ENCODE assay signal across 12 cellular contexts in the genomic region with DNA sequence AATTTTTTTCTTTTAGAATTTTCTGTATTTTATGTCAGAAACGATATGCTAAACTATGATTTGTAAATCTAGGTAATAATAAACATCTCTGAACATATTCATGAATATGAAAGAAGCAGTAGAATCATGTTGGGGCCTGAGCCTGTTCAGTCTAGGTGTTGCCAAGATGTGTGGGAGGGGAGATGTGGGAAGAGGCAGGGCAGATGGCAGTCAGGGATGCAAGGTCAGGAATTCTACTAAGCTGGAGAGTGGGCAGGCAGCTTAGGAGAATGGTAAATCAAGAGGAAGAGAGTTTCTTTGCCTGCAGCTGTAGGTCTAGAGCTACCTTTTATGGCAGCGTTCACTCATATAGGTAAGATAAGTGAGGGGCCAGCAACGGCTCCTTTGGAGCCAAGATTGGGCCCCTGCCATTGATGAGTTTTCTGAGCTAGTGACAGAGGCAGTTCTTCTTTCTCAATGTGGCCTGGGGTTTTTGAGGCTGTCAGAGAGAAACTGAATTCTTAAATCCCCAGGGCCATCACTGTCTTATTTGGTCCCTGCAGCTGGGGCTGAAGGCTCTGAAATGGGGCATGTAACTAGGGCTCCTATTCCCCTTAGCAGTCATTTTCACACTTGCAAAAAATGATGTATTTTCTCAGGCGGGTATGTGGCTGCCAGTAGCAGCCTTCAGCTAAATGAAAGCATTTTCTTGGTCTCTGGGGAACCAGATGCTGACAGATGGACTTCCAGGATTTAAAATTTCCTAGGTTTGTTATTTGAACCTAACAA.
DNase-seq lines count a peak whose midpoint lies in the region; ATAC-seq lines count a peak whose summit lies in the region.
"Had no signal": no experiment of that assay in that cellular context is flagged by ENCODE, and none has a peak within 500 bp of the region (broad histone marks: within the 10 kb centered on the region; RNA-seq: fewer than 3 reads in every experiment).

No MANE protein-coding gene starts in this region.

- H3K9ac ChIP-seq in BLaER1 treated with 17β-estradiol and CSF1 and Interleukin-3, amounts not matched to agents 10 nM and 100 nM, result peak overlapping the region in 2 of 11 experiments; percentile 45 to 59; a peak in 5 of 22 replicates

- H3K27me3 Mint-ChIP-seq in activated T-cell treated with anti-CD3 and anti-CD28 coated beads, Interleukin-2, amount 50 U/mL, for 4 hours (ENCODE audit: low read depth), result no peaks in the 10 kb centered on the region

- H3K4me3 ChIP-seq in BLaER1 treated with 17β-estradiol and CSF1 and Interleukin-3, amounts not matched to agents 10 nM and 100 nM, result no peak overlapping the region
- H3K4me3 ChIP-seq: ascending aorta, ovary had no signal

- peak; percentile 43 for DNase-seq in NCI-H226
- no peak for DNase-seq in activated gamma-delta T cell treated with Interleukin-2 at 50 U/mL for 16 hours
- DNase-seq in GM19238 (ENCODE audit: insufficient read length, low spot score), result no peak
- no peak for DNase-seq in COR-L47 (lab: John Stamatoyannopoulos, UW)
- DNase-seq in activated T-cell treated with anti-CD3 and anti-CD28 coated beads, Interleukin-2, amount 50 U/mL, for 4 hours, result no peak
- DNase-seq: activated CD8-positive, alpha-beta memory T cell treated with anti-CD3 and anti-CD28 coated beads for 24 hours; NCI-H2029 treated with DMSO at 0.1 percent for 48 hours; ovary had no signal

- 0 out of 22 replicates have a peak, but pooled peaks cover 0 to 4% (median 0%) of the 10 kb centered on the region in 11 experiments for H3K36me3 ChIP-seq in BLaER1 treated with 17β-estradiol and CSF1 and Interleukin-3, amounts not matched to agents 10 nM and 100 nM
- H3K36me3 ChIP-seq: ascending aorta, ovary had no signal

- H3K36me3 Mint-ChIP-seq in activated T-cell treated with anti-CD3 and anti-CD28 coated beads, Interleukin-2, amount 50 U/mL, for 4 hours (ENCODE audit: insufficient read depth), result no peaks in the 10 kb centered on the region

- no peaks in the 10 kb centered on the region for H3K4me1 Mint-ChIP-seq in activated T-cell treated with anti-CD3 and anti-CD28 coated beads, Interleukin-2, amount 50 U/mL, for 4 hours (ENCODE audit: low read depth)

- peak overlapping the region in 10 of 11 experiments; percentile 11 to 89 (median 61); a peak in 19 of 22 replicates for H3K4me2 ChIP-seq in BLaER1 treated with 17β-estradiol and CSF1 and Interleukin-3, amounts not matched to agents 10 nM and 100 nM

- ATAC-seq in GM19397 (IDR thresholded peaks at IDR 0.05; ENCODE audit: unreplicated experiment) (peak; percentile 75), HG02884 (IDR thresholded peaks at IDR 0.05; ENCODE audit: unreplicated experiment) (peak; percentile 65)
- ATAC-seq in activated T-cell treated with anti-CD3 and anti-CD28 coated beads, Interleukin-2, amount 50 U/mL, for 4 hours, result no peak

- H4K20me1 ChIP-seq in BLaER1 treated with 17β-estradiol and CSF1 and Interleukin-3, amounts not matched to agents 10 nM and 100 nM, result no peaks in the 10 kb centered on the region

- peak overlapping the region in 5 of 11 experiments; percentile 21 to 70 (median 56); a peak in 9 of 22 replicates for H3K27ac ChIP-seq in BLaER1 treated with 17β-estradiol and CSF1 and Interleukin-3, amounts not matched to agents 10 nM and 100 nM
- H3K27ac ChIP-seq: ascending aorta, ovary had no signal

- H3K27me3 ChIP-seq in BLaER1 treated with 17β-estradiol and CSF1 and Interleukin-3, amounts not matched to agents 10 nM and 100 nM, result no peaks in the 10 kb centered on the region
- H3K27me3 ChIP-seq: ascending aorta, ovary had no signal

- H3K9me3 Mint-ChIP-seq in activated T-cell treated with anti-CD3 and anti-CD28 coated beads, Interleukin-2, amount 50 U/mL, for 4 hours, result peaks cover 12% of the 10 kb centered on the region

- peaks cover 0 to 36% (median 24%) of the 10 kb centered on the region in 11 experiments; a peak in 18 of 22 replicates for H3K9me3 ChIP-seq in BLaER1 treated with 17β-estradiol and CSF1 and Interleukin-3, amounts not matched to agents 10 nM and 100 nM (replicated peaks in 1 of 11)
- H3K9me3 ChIP-seq: ascending aorta had no signal

- H3K4me3 Mint-ChIP-seq in activated T-cell treated with anti-CD3 and anti-CD28 coated beads, Interleukin-2, amount 50 U/mL, for 4 hours, result no peak overlapping the region

- peaks cover 19 to 49% (median 42%) of the 10 kb centered on the region in 10 experiments for H3K4me1 ChIP-seq in BLaER1 treated with 17β-estradiol and CSF1 and Interleukin-3, amounts not matched to agents 10 nM and 100 nM
- H3K4me1 ChIP-seq: ascending aorta had no signal

Comparison
In these comparisons a context has a peak if more than half of its experiments do, and no peak if none do; other contexts are left out.
1. ATAC-seq: peak in GM19397 (single experiment) and HG02884 (single experiment); none in activated T-cell treated with anti-CD3 and anti-CD28 coated beads, Interleukin-2, amount 50 U/mL, for 4 hours (0 of 2).